Comparison of ENCODE assay signal across 9 cellular contexts in the genomic region with DNA sequence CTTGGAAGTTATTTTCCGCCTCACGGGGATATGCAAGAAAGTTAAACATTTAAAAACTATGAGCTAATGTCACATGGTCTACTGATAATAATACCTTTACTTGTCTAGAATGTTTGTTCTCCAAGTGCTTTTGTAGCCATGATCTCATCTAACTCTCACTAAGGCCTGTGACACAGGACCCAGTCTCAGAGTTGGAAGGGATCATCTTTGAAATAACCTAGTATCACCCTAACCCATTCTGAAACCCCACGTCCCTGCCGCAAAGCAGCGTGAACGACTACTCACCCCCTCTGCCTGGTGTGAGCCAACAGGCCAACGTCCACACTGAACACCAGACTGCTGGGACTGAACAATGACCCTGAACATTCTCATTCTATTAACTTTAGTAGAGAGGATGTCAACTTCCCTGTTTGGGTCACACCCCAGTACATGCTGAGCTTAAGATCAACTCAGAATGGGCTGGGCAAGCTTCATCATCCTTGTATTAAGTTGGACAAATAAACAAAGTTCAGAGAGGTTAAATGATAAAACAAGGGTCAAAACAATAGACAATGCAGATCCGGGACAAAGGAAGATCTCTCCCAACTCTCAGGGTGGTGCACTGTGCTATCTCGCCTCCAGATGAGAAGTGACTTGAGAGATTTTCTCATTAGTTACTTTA. TPM values are rescaled to one million over a fixed set of nuclear protein-coding genes. Genes with fewer than 3 reads are reported as not detected.
DNase-seq lines count a peak whose midpoint lies in the region; ATAC-seq and TF ChIP-seq lines count a peak whose summit lies in the region.
"Had no signal": no experiment of that assay in that cellular context is flagged by ENCODE, and none has a peak within 500 bp of the region (broad histone marks: within the 10 kb centered on the region; RNA-seq: fewer than 3 reads in every experiment).

No MANE protein-coding gene starts in this region.

- peak overlapping the region; percentile 24 for H3K4me3 ChIP-seq in lower lobe of right lung

- peak overlapping the region; percentile 37 to 38 for H3K4me3 Mint-ChIP-seq in activated T-cell treated with anti-CD3 and anti-CD28 coated beads, Interleukin-2, amount 50 U/mL, for 72 hours
- H3K4me3 Mint-ChIP-seq in type B pancreatic cell = peak overlapping the region; percentile 1
- no peak overlapping the region for H3K4me3 Mint-ChIP-seq in effector memory CD8-positive, alpha-beta T cell
- H3K4me3 Mint-ChIP-seq: B cell had no signal

- H3K27me3 ChIP-seq in lower lobe of right lung (ENCODE audit: low read depth) = no peaks in the 10 kb centered on the region

- H3K36me3 ChIP-seq in lower lobe of right lung = peaks cover 20% of the 10 kb centered on the region

- H3K36me3 Mint-ChIP-seq in activated T-cell treated with anti-CD3 and anti-CD28 coated beads, Interleukin-2, amount 50 U/mL, for 72 hours (ENCODE audit: insufficient read depth in 2 of 2) = peaks cover 2 to 19% of the 10 kb centered on the region in 2 donors
- H3K36me3 Mint-ChIP-seq in type B pancreatic cell = peaks cover 20% of the 10 kb centered on the region
- peaks cover 17% of the 10 kb centered on the region for H3K36me3 Mint-ChIP-seq in effector memory CD8-positive, alpha-beta T cell (ENCODE audit: insufficient read depth)

- no peaks in the 10 kb centered on the region for H3K9me3 Mint-ChIP-seq in activated T-cell treated with anti-CD3 and anti-CD28 coated beads, Interleukin-2, amount 50 U/mL, for 72 hours
- no peaks in the 10 kb centered on the region for H3K9me3 Mint-ChIP-seq in type B pancreatic cell
- H3K9me3 Mint-ChIP-seq in effector memory CD8-positive, alpha-beta T cell = no peaks in the 10 kb centered on the region

- no peak for DNase-seq in activated T-cell treated with anti-CD3 and anti-CD28 coated beads, Interleukin-2, amount 50 U/mL, for 72 hours
- no peak for DNase-seq in activated T-cell treated with anti-CD3 and anti-CD28 coated beads, Interleukin-2, amount 50 U/mL, for 48 hours
- DNase-seq in caudate nucleus (lab: John Stamatoyannopoulos, UW) (peak in 4 of 61 donors; percentile 6 to 14 (median 12)), lower lobe of right lung (no peak), type B pancreatic cell (ENCODE audit: extremely low spot score, unreplicated experiment) (no peak), RKO (ENCODE audit: low spot score) (no peak)
- no peak for DNase-seq in effector memory CD8-positive, alpha-beta T cell

- H3K4me1 Mint-ChIP-seq in activated T-cell treated with anti-CD3 and anti-CD28 coated beads, Interleukin-2, amount 50 U/mL, for 72 hours (ENCODE audit: low read depth) = peaks cover 23% of the 10 kb centered on the region
- peaks cover 32% of the 10 kb centered on the region for H3K4me1 Mint-ChIP-seq in type B pancreatic cell (ENCODE audit: unreplicated experiment)
- H3K4me1 Mint-ChIP-seq in effector memory CD8-positive, alpha-beta T cell (ENCODE audit: low read depth in 2 of 2) = peaks cover 0 to 6% of the 10 kb centered on the region in 2 donors
- H3K4me1 Mint-ChIP-seq: B cell had no signal

- no peaks in the 10 kb centered on the region for H3K27me3 Mint-ChIP-seq in activated T-cell treated with anti-CD3 and anti-CD28 coated beads, Interleukin-2, amount 50 U/mL, for 72 hours (ENCODE audit: low read depth)
- H3K27me3 Mint-ChIP-seq in type B pancreatic cell = no peaks in the 10 kb centered on the region
- no peaks in the 10 kb centered on the region for H3K27me3 Mint-ChIP-seq in effector memory CD8-positive, alpha-beta T cell

- TF ChIP-seq CTCF in lower lobe of right lung (IDR thresholded peaks at IDR 0.05) (no peak), type B pancreatic cell (conservative IDR thresholded peaks at IDR 0.05) (no peak)

- H3K27ac Mint-ChIP-seq in activated T-cell treated with anti-CD3 and anti-CD28 coated beads, Interleukin-2, amount 50 U/mL, for 72 hours = peak overlapping the region; percentile 86
- peak overlapping the region; percentile 92 for H3K27ac Mint-ChIP-seq in type B pancreatic cell
- H3K27ac Mint-ChIP-seq in effector memory CD8-positive, alpha-beta T cell = no peak overlapping the region
- H3K27ac Mint-ChIP-seq: B cell had no signal

- no peak for ATAC-seq in activated T-cell treated with anti-CD3 and anti-CD28 coated beads, Interleukin-2, amount 50 U/mL, for 72 hours (replicated peaks in 1 of 2)
- ATAC-seq in lower lobe of right lung (peak; percentile 31 to 40), HG02981 (IDR thresholded peaks at IDR 0.05; ENCODE audit: unreplicated experiment) (no peak)
- no peak for ATAC-seq in effector memory CD8-positive, alpha-beta T cell (replicated peaks)

- no peaks in the 10 kb centered on the region for H3K9me3 ChIP-seq in lower lobe of right lung

- intact Hi-C loops in lower lobe of right lung (cut with DNase I) = no loop called here

- H3K4me1 ChIP-seq in lower lobe of right lung = peaks cover 23% of the 10 kb centered on the region

- H3K27ac ChIP-seq in caudate nucleus (ENCODE audit: low read depth, low read length) (peak overlapping the region; percentile 27), lower lobe of right lung (peak overlapping the region; percentile 76)

RNA-seq across cellular contexts. Expression of a gene that starts 54.8 kb away (rescaled TPM):
- total RNA-seq in activated T-cell treated with anti-CD3 and anti-CD28 coated beads, Interleukin-2, amount 50 U/mL, for 72 hours = 1 to 10 TPM; 1.2 to 1.5 TPM
- total RNA-seq in lower lobe of right lung (65.1 TPM), type B pancreatic cell (ENCODE audit: low replicate concordance) (67.2 and 73.0 TPM in 2 replicates)
- total RNA-seq: B cell had no signal

Comparison
In these comparisons a context has a peak if more than half of its experiments do, and no peak if none do; other contexts are left out.
1. ATAC-seq: peak in lower lobe of right lung (2 of 2); none in activated T-cell treated with anti-CD3 and anti-CD28 coated beads, Interleukin-2, amount 50 U/mL, for 72 hours (0 of 2), HG02981 (single experiment) and effector memory CD8-positive, alpha-beta T cell (single experiment).
2. H3K27ac Mint-ChIP-seq: peak in activated T-cell treated with anti-CD3 and anti-CD28 coated beads, Interleukin-2, amount 50 U/mL, for 72 hours (single experiment) and type B pancreatic cell (single experiment); none in effector memory CD8-positive, alpha-beta T cell (0 of 2).
3. H3K4me3 Mint-ChIP-seq: peak in activated T-cell treated with anti-CD3 and anti-CD28 coated beads, Interleukin-2, amount 50 U/mL, for 72 hours (2 of 2) and type B pancreatic cell (single experiment); none in effector memory CD8-positive, alpha-beta T cell (0 of 2).
4. RNA of a gene that starts 54.8 kb away (total RNA-seq): 67.2 to 73.0 TPM in type B pancreatic cell and 65.1 TPM in lower lobe of right lung (single experiment); 1.2 to 1.5 TPM in activated T-cell treated with anti-CD3 and anti-CD28 coated beads, Interleukin-2, amount 50 U/mL, for 72 hours; every median in the first group is over 10 times any median in the second.